ENCODE assay signal across 7 cellular contexts in the genomic region with DNA sequence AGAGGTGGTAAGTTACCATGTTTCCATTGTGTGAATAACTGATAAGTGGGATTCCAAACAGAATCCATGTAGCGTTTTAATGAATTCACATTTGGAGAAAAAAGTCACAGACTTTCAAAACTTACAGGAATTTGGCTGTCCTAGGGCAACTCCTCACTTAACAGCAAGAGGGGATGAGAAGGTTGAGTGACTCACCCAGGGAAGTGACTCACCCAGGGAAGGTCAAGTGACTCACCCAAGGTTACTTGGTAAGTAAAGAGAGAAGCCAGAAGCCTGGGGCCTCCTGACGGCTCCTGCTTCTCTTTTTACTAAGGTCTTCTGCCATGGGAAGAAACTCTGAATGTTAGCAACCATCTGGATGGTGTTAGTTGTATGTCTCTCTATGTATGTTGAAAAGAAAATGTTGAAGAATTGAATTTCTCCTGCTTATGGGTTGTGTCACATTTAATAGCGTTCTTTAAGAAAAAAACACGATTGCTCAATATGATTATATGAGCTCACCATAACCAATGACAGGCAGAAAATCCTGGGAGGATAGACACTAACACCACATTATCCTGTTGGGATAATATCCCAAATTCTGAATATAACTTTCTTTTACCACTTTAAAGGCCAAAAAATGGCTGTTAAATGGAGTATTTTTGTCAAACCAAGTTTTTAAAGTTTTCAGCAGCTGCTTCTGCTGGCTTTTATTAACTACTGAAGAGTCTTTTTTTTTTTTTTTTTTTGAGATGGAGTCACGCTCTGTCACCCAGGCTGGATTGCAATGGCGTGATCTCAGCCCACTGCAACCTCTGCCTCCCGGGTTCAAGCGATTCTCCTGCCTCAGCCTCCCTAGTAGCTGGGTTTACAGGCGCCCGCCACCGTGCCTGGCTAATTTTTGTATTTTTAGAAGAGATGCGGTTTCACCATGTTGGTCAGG.
DNase-seq lines count a peak whose midpoint lies in the region; ATAC-seq lines count a peak whose summit lies in the region.

No MANE protein-coding gene starts in this region.

- peaks cover 30% of the 10 kb centered on the region for H3K4me1 Mint-ChIP-seq in T-helper 2 cell treated with Interferon-gamma antibody and Interleukin-4, amounts not matched to agents 5 μg/mL and 100 μg/mL, for 36 hours (ENCODE audit: low read depth)

- no peaks in the 10 kb centered on the region for H3K27me3 Mint-ChIP-seq in T-helper 2 cell treated with Interferon-gamma antibody and Interleukin-4, amounts not matched to agents 5 μg/mL and 100 μg/mL, for 36 hours (ENCODE audit: low read depth)

- peak; percentile 39 for ATAC-seq in GM18861 (IDR thresholded peaks at IDR 0.05; ENCODE audit: unreplicated experiment)
- peak; percentile 37 for ATAC-seq in HG03520 (IDR thresholded peaks at IDR 0.05; ENCODE audit: unreplicated experiment)
- ATAC-seq in HG03159 (IDR thresholded peaks at IDR 0.05; ENCODE audit: unreplicated experiment): no peak

- peak overlapping the region; percentile 71 for H3K27ac Mint-ChIP-seq in T-helper 2 cell treated with Interferon-gamma antibody and Interleukin-4, amounts not matched to agents 5 μg/mL and 100 μg/mL, for 36 hours

- no peaks in the 10 kb centered on the region for H3K9me3 Mint-ChIP-seq in T-helper 2 cell treated with Interferon-gamma antibody and Interleukin-4, amounts not matched to agents 5 μg/mL and 100 μg/mL, for 36 hours

- DNase-seq in T-helper 2 cell treated with Interferon-gamma antibody and Interleukin-4, amounts not matched to agents 5 μg/mL and 100 μg/mL, for 36 hours (ENCODE audit: low spot score): peak; percentile 81
- DNase-seq in brain pericyte (ENCODE audit: low read depth, low spot score): peak; percentile 98
- DNase-seq in left kidney (ENCODE audit: low read depth, low spot score): peak; percentile 45
- DNase-seq in stimulated activated CD4-positive, alpha-beta T cell treated with anti-CD3 and anti-CD28 coated beads, TNF-alpha, amount 100 ng/mL, for 4 hours (ENCODE audit: low read depth in 3 of 3): peak; percentile 6 to 57 (median 56)

- peaks cover 3% of the 10 kb centered on the region for H3K36me3 Mint-ChIP-seq in T-helper 2 cell treated with Interferon-gamma antibody and Interleukin-4, amounts not matched to agents 5 μg/mL and 100 μg/mL, for 36 hours (ENCODE audit: low read depth)

- peak overlapping the region; percentile 52 for H3K4me3 Mint-ChIP-seq in T-helper 2 cell treated with Interferon-gamma antibody and Interleukin-4, amounts not matched to agents 5 μg/mL and 100 μg/mL, for 36 hours

Comparison
In these comparisons a context has a peak if more than half of its experiments do, and no peak if none do; other contexts are left out.
1. DNase-seq: peak in every context shown above with its lines; median percentile 98 in brain pericyte; 81 in T-helper 2 cell treated with Interferon-gamma antibody and Interleukin-4, amounts not matched to agents 5 μg/mL and 100 μg/mL, for 36 hours; 56 in stimulated activated CD4-positive, alpha-beta T cell treated with anti-CD3 and anti-CD28 coated beads, TNF-alpha, amount 100 ng/mL, for 4 hours; 45 in left kidney.